ENCODE assay signal across 19 cellular contexts in the genomic region with DNA sequence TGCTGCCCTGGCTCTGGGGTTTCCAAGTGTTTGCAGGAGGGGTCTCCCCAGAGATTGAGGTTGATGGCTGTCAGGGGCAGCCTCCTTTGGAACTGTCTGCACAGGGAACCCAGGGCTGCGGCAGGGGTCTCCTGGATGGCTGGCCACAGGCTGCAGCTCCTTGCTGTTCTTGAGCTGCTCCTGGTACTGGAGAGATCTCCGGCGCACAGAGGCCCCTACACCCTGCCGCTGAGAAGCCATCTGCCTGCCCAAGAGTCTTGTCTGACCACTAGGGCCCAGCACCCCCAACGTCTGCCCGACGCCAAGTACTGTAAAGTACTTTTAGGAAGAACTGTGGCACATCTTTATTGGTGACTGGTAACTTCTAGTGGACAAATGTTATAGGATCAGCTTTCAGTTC. TPM values are rescaled to one million over a fixed set of nuclear protein-coding genes. Genes with fewer than 3 reads are reported as not detected.
A peak's percentile ranks its signal among the peaks of the same experiment; 100 is the strongest.
DNase-seq lines count a peak whose midpoint lies in the region; ATAC-seq and TF ChIP-seq lines count a peak whose summit lies in the region.
"Had no signal": no experiment of that assay in that cellular context is flagged by ENCODE, and none has a peak within 500 bp of the region (broad histone marks: within the 10 kb centered on the region; RNA-seq: fewer than 3 reads in every experiment).

No MANE protein-coding gene starts in this region.

- no peak overlapping the region for H3K4me3 Mint-ChIP-seq in stimulated activated naive CD8-positive, alpha-beta T cell treated with anti-CD3 and anti-CD28 coated beads, Interleukin-15, Interleukin-2, amounts not matched to agents 100 ng/mL and 50 ng/mL, for 24 hours
- H3K4me3 Mint-ChIP-seq in stimulated activated naive CD8-positive, alpha-beta T cell treated with anti-CD3 and anti-CD28 coated beads, Interleukin-15, amount 100 ng/mL, for 72 hours, result peak overlapping the region in 1 of 2 donors; percentile 68
- H3K4me3 Mint-ChIP-seq in activated B cell treated with CpG ODN at 0.5 μM for 24 hours (no peak overlapping the region), endodermal cell (no peak overlapping the region)
- H3K4me3 Mint-ChIP-seq in stimulated activated naive B cell treated with anti-CD40 and anti-IgM and Interleukin-4, amounts not matched to agents 10 μg/mL and 1 μg/mL and 100 μg/mL, for 72 hours, result no peak overlapping the region

- H3K27ac ChIP-seq in endodermal cell (ENCODE audit: low read depth, low read length) (no peak overlapping the region), dorsolateral prefrontal cortex (no peak overlapping the region)
- H3K27ac ChIP-seq: ascending aorta, left ventricle myocardium inferior, stomach, VCaP had no signal

- no peaks in the 10 kb centered on the region for H3K27me3 Mint-ChIP-seq in stimulated activated naive CD8-positive, alpha-beta T cell treated with anti-CD3 and anti-CD28 coated beads, Interleukin-15, Interleukin-2, amounts not matched to agents 100 ng/mL and 50 ng/mL, for 24 hours
- no peaks in the 10 kb centered on the region for H3K27me3 Mint-ChIP-seq in stimulated activated naive CD8-positive, alpha-beta T cell treated with anti-CD3 and anti-CD28 coated beads, Interleukin-15, amount 100 ng/mL, for 72 hours
- H3K27me3 Mint-ChIP-seq in activated B cell treated with CpG ODN at 0.5 μM for 24 hours, result no peaks in the 10 kb centered on the region
- H3K27me3 Mint-ChIP-seq in endodermal cell (ENCODE audit: insufficient read depth), result no peaks in the 10 kb centered on the region
- H3K27me3 Mint-ChIP-seq in stimulated activated naive B cell treated with anti-CD40 and anti-IgM and Interleukin-4, amounts not matched to agents 10 μg/mL and 1 μg/mL and 100 μg/mL, for 72 hours, result no peaks in the 10 kb centered on the region

- CTCF ChIA-PET in activated B cell treated with CpG ODN at 0.5 μM for 24 hours (lab: Charles Lee), result no interaction called here

- no peaks in the 10 kb centered on the region for H3K4me1 ChIP-seq in endodermal cell (ENCODE audit: control insufficient read depth, insufficient read depth, low read length)
- H3K4me1 ChIP-seq: ascending aorta had no signal

- no peak for ATAC-seq in stimulated activated naive CD8-positive, alpha-beta T cell treated with anti-CD3 and anti-CD28 coated beads, Interleukin-15, amount 100 ng/mL, for 72 hours
- no peak for ATAC-seq in activated B cell treated with CpG ODN at 0.5 μM for 24 hours (ENCODE audit: low read depth)
- peak; percentile 22 to 35 for ATAC-seq in stimulated activated naive B cell treated with anti-CD40 and anti-IgM and Interleukin-4, amounts not matched to agents 10 μg/mL and 1 μg/mL and 100 μg/mL, for 72 hours (replicated peaks)

- intact Hi-C loops in activated B cell treated with CpG ODN at 0.5 μM for 24 hours (cut with micrococcal nuclease), result no loop called here
- intact Hi-C loops in dorsolateral prefrontal cortex (cut with DNase I), result no loop called here

- H3K4me3 ChIP-seq in endodermal cell (ENCODE audit: low read length) (no peak overlapping the region), dorsolateral prefrontal cortex (no peak overlapping the region)
- H3K4me3 ChIP-seq: ascending aorta, left ventricle myocardium inferior, stomach had no signal

- peaks cover 3% of the 10 kb centered on the region for H3K9me3 Mint-ChIP-seq in stimulated activated naive CD8-positive, alpha-beta T cell treated with anti-CD3 and anti-CD28 coated beads, Interleukin-15, Interleukin-2, amounts not matched to agents 100 ng/mL and 50 ng/mL, for 24 hours
- peaks cover 0 to 8% of the 10 kb centered on the region in 2 donors for H3K9me3 Mint-ChIP-seq in stimulated activated naive CD8-positive, alpha-beta T cell treated with anti-CD3 and anti-CD28 coated beads, Interleukin-15, amount 100 ng/mL, for 72 hours
- H3K9me3 Mint-ChIP-seq in activated B cell treated with CpG ODN at 0.5 μM for 24 hours, result peaks cover 3% of the 10 kb centered on the region
- H3K9me3 Mint-ChIP-seq in endodermal cell, result peaks cover 10% of the 10 kb centered on the region
- peaks cover 6 to 7% of the 10 kb centered on the region in 2 donors for H3K9me3 Mint-ChIP-seq in stimulated activated naive B cell treated with anti-CD40 and anti-IgM and Interleukin-4, amounts not matched to agents 10 μg/mL and 1 μg/mL and 100 μg/mL, for 72 hours

- no peak for DNase-seq in stimulated activated naive CD8-positive, alpha-beta T cell treated with anti-CD3 and anti-CD28 coated beads, Interleukin-15, amount 100 ng/mL, for 72 hours
- DNase-seq in activated B cell treated with CpG ODN at 0.5 μM for 24 hours (no peak), endodermal cell (peak; percentile 53), dorsolateral prefrontal cortex (no peak), medulla oblongata (ENCODE audit: extremely low spot score) (no peak), mucosa of gallbladder (ENCODE audit: low spot score) (no peak)
- no peak for DNase-seq in stimulated activated naive B cell treated with anti-CD40 and anti-IgM and Interleukin-4, amounts not matched to agents 10 μg/mL and 1 μg/mL and 100 μg/mL, for 72 hours
- DNase-seq: Calu3, cerebellar nuclear complex, EL, left ventricle myocardium inferior, NCI-H2107, NCI-H526, stomach, SW 1271, trophoblast cell had no signal

- no peaks in the 10 kb centered on the region for H3K27me3 ChIP-seq in endodermal cell (ENCODE audit: control insufficient read depth, insufficient read depth, low read length, poor library complexity, severe bottlenecking)
- no peaks in the 10 kb centered on the region for H3K27me3 ChIP-seq in dorsolateral prefrontal cortex
- H3K27me3 ChIP-seq: ascending aorta, stomach had no signal

- peaks cover 93% of the 10 kb centered on the region for H3K4me1 Mint-ChIP-seq in stimulated activated naive CD8-positive, alpha-beta T cell treated with anti-CD3 and anti-CD28 coated beads, Interleukin-15, Interleukin-2, amounts not matched to agents 100 ng/mL and 50 ng/mL, for 24 hours (ENCODE audit: low read depth)
- H3K4me1 Mint-ChIP-seq in stimulated activated naive CD8-positive, alpha-beta T cell treated with anti-CD3 and anti-CD28 coated beads, Interleukin-15, amount 100 ng/mL, for 72 hours, result peaks cover 82% of the 10 kb centered on the region
- H3K4me1 Mint-ChIP-seq in activated B cell treated with CpG ODN at 0.5 μM for 24 hours, result peaks cover 82% of the 10 kb centered on the region
- peaks cover 17% of the 10 kb centered on the region for H3K4me1 Mint-ChIP-seq in endodermal cell
- H3K4me1 Mint-ChIP-seq in stimulated activated naive B cell treated with anti-CD40 and anti-IgM and Interleukin-4, amounts not matched to agents 10 μg/mL and 1 μg/mL and 100 μg/mL, for 72 hours, result peaks cover 38 to 83% of the 10 kb centered on the region in 2 donors

- 90 to 100% methylated on average over 1 to 7 of the region's 7 CpGs for WGBS in endodermal cell (ENCODE audit: insufficient coverage in 1 of 2, insufficient read length in 1 of 2), 2 experiments

- TF ChIP-seq CTCF in activated B cell treated with CpG ODN at 0.5 μM for 24 hours (IDR thresholded peaks at IDR 0.05), result no peak
- TF ChIP-seq CTCF in endodermal cell (conservative IDR thresholded peaks at IDR 0.05), result peak; percentile 29
- no peak for TF ChIP-seq CTCF in dorsolateral prefrontal cortex (IDR thresholded peaks at IDR 0.05 in 54 of 56, conservative IDR thresholded peaks at IDR 0.05 in 2 of 56; ENCODE audit: low read depth in 1 of 56, partially characterized antibody in 56 of 56)

- POLR2A ChIA-PET in activated B cell treated with CpG ODN at 0.5 μM for 24 hours (lab: Charles Lee), result interaction anchor here (1.3 to 3.8 kb wide), 6 partner anchors 9 to 13 kb away, joined by 3 to 35 read pairs (median 9); a partner anchor contains a TSS

- H3K36me3 Mint-ChIP-seq in stimulated activated naive CD8-positive, alpha-beta T cell treated with anti-CD3 and anti-CD28 coated beads, Interleukin-15, Interleukin-2, amounts not matched to agents 100 ng/mL and 50 ng/mL, for 24 hours (ENCODE audit: low read depth), result peaks cover 32% of the 10 kb centered on the region
- H3K36me3 Mint-ChIP-seq in activated B cell treated with CpG ODN at 0.5 μM for 24 hours (ENCODE audit: low read depth) (peaks cover 22% of the 10 kb centered on the region), endodermal cell (ENCODE audit: low read depth) (peaks cover 6% of the 10 kb centered on the region)
- H3K36me3 Mint-ChIP-seq in stimulated activated naive B cell treated with anti-CD40 and anti-IgM and Interleukin-4, amounts not matched to agents 10 μg/mL and 1 μg/mL and 100 μg/mL, for 72 hours, result peaks cover 20 to 34% of the 10 kb centered on the region in 2 donors

- H3K27ac Mint-ChIP-seq in stimulated activated naive CD8-positive, alpha-beta T cell treated with anti-CD3 and anti-CD28 coated beads, Interleukin-15, Interleukin-2, amounts not matched to agents 100 ng/mL and 50 ng/mL, for 24 hours, result peak overlapping the region; percentile 96
- H3K27ac Mint-ChIP-seq in stimulated activated naive CD8-positive, alpha-beta T cell treated with anti-CD3 and anti-CD28 coated beads, Interleukin-15, amount 100 ng/mL, for 72 hours, result peak overlapping the region in 1 of 2 donors; percentile 93
- H3K27ac Mint-ChIP-seq in activated B cell treated with CpG ODN at 0.5 μM for 24 hours (peak overlapping the region; percentile 35), endodermal cell (no peak overlapping the region)
- peak overlapping the region; percentile 67 for H3K27ac Mint-ChIP-seq in stimulated activated naive B cell treated with anti-CD40 and anti-IgM and Interleukin-4, amounts not matched to agents 10 μg/mL and 1 μg/mL and 100 μg/mL, for 72 hours

- H3K36me3 ChIP-seq in endodermal cell (ENCODE audit: control insufficient read depth, insufficient read depth, low read length), result no peaks in the 10 kb centered on the region
- H3K36me3 ChIP-seq: ascending aorta, left ventricle myocardium inferior, stomach had no signal

- peaks cover 9% of the 10 kb centered on the region for H3K9me3 ChIP-seq in endodermal cell (ENCODE audit: control insufficient read depth, low read length)
- H3K9me3 ChIP-seq: ascending aorta, stomach had no signal

- H3K9ac ChIP-seq in endodermal cell (ENCODE audit: extremely low read depth, low read length, poor library complexity, severe bottlenecking), result no peak overlapping the region

RNA-seq across cellular contexts. Expression of a gene that starts 13.5 kb away (rescaled TPM):
- 48.7 and 59.8 TPM in 2 replicates for total RNA-seq in activated B cell treated with CpG ODN at 0.5 μM for 24 hours
- total RNA-seq in endodermal cell, result 10 to 100 TPM; 23.2 to 24.5 TPM
- polyA plus RNA-seq in endodermal cell (2013, experiment 1 of 2), result 20.2 TPM
- 19.0 TPM for polyA plus RNA-seq in endodermal cell (2013, experiment 2 of 2)
- 10 to 100 TPM; 29.4 to 57.1 (median 40.5) TPM for total RNA-seq in dorsolateral prefrontal cortex
- 54.0 TPM for total RNA-seq in mucosa of gallbladder

Comparison
In these comparisons a context has a peak if more than half of its experiments do, and no peak if none do; other contexts are left out.
1. ATAC-seq: peak in stimulated activated naive B cell treated with anti-CD40 and anti-IgM and Interleukin-4, amounts not matched to agents 10 μg/mL and 1 μg/mL and 100 μg/mL, for 72 hours (2 of 2); none in stimulated activated naive CD8-positive, alpha-beta T cell treated with anti-CD3 and anti-CD28 coated beads, Interleukin-15, amount 100 ng/mL, for 72 hours (single experiment) and activated B cell treated with CpG ODN at 0.5 μM for 24 hours (single experiment).